Comparison of ENCODE assay signal across 1 cellular context in the genomic region with DNA sequence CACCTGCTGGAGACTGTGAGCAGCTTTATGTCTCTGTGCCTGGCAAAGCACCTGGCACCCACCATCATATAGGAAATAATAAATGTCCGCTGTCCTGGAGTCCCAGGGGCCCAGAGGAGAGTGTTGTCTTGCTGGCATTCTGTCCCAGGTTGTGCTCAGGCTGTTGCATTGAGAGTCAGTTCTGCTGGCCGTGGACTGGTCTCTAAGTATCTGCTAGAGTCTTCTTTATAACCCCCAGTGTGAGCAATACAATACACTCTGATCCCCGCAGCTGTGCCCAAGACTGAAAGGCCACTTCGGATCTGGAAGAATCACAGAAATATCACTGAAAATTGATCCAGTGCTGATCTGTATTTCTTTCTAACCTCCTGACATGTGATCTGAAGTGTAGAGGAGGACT.
TF ChIP-seq lines count a peak whose summit lies in the region.

No MANE protein-coding gene starts in this region.

TF ChIP-seq in IMR-90, 13 proteins besides CTCF, POLR2A, EP300 and RAD21 (continued from another document):
- TF ChIP-seq ELK1 (IDR thresholded peaks at IDR 0.05; ENCODE audit: borderline replicate concordance, low read depth, low read length) (no peak), NFE2L2 (IDR thresholded peaks at IDR 0.05; ENCODE audit: low read depth, low read length) (no peak), MAZ (IDR thresholded peaks at IDR 0.05; ENCODE audit: borderline replicate concordance, low read depth, low read length) (no peak), CEBPB (IDR thresholded peaks at IDR 0.05; ENCODE audit: low read depth, low read length) (no peak), USF2 (IDR thresholded peaks at IDR 0.05; ENCODE audit: low read depth, low read length) (no peak), MXI1 (IDR thresholded peaks at IDR 0.05; ENCODE audit: borderline replicate concordance, low read depth, low read length) (no peak)
